In genomic region chr16:19086322-19087199, GRCh38 we compare ENCODE assay signal across 8 cellular contexts. TPM values are rescaled to one million over a fixed set of nuclear protein-coding genes. Genes with fewer than 3 reads are reported as not detected.
DNase-seq lines count a peak whose midpoint lies in the region; ATAC-seq lines count a peak whose summit lies in the region.

No MANE protein-coding gene starts in this region.

- no peaks in the 10 kb centered on the region for H3K9me3 ChIP-seq in SJCRH30 (replicated peaks)

- DNase-seq in DMS 273 treated with DMSO at 0.1 percent for 48 hours (lab: John Stamatoyannopoulos, UW) (peak; percentile 87), LoVo (ENCODE audit: low spot score) (peak; percentile 95), SJCRH30 (peak; percentile 95 to 97), globus pallidus (ENCODE audit: low spot score) (peak; percentile 70), occipital lobe (lab: John Stamatoyannopoulos, UW) (peak; percentile 64), substantia nigra (lab: John Stamatoyannopoulos, UW) (peak; percentile 15 to 88 (median 71))
- DNase-seq in activated naive CD4-positive, alpha-beta T cell treated with Interleukin-2 at 50 U/mL for 16 hours, result peak; percentile 80

- peak overlapping the region; percentile 58 for H3K4me3 ChIP-seq in SJCRH30

- peak; percentile 90 for ATAC-seq in GM21619 (IDR thresholded peaks at IDR 0.05; ENCODE audit: unreplicated experiment)

- H3K4me1 ChIP-seq in SJCRH30, result no peaks in the 10 kb centered on the region

- H3K27ac ChIP-seq in SJCRH30 (peak overlapping the region; percentile 19; the same call in 1 of the 2 replicates), substantia nigra (ENCODE audit: low read depth, low read length, poor library complexity, severe bottlenecking) (peak overlapping the region; percentile 52)

- no peaks in the 10 kb centered on the region for H3K27me3 ChIP-seq in SJCRH30

- H3K36me3 ChIP-seq in SJCRH30, result no peaks in the 10 kb centered on the region

RNA-seq across cellular contexts. Expression of gene COQ7, which starts 19.1 kb away (rescaled TPM):
- total RNA-seq in SJCRH30 (2014; rRNA removed; shearing (Covaris generic)), result 16.8 and 21.5 TPM in 2 replicates
- 56.9 TPM for total RNA-seq in occipital lobe

RNA-seq across cellular contexts. Expression of gene ITPRIPL2, which starts 27.2 kb away (rescaled TPM):
- total RNA-seq in SJCRH30 (2014; rRNA removed; shearing (Covaris generic)), result 3.5 and 3.6 TPM in 2 replicates
- 5.1 TPM for total RNA-seq in occipital lobe

Comparison
In these comparisons a context has a peak if more than half of its experiments do, and no peak if none do; other contexts are left out.
1. Peak in every context shown above with its lines: DNase-seq, ATAC-seq, H3K4me3 ChIP-seq and H3K27ac ChIP-seq.